1 cellular context compared by ENCODE assay signal in genomic region chr22:38704568-38705234, GRCh38.
TF ChIP-seq lines count a peak whose summit lies in the region.

No MANE protein-coding gene starts in this region.

TF ChIP-seq in K562, 482 proteins besides CTCF, POLR2A, EP300 and RAD21 (continued from another document):
- TF ChIP-seq RERE (CRISPR knock-in tag; IDR thresholded peaks at IDR 0.05; ENCODE audit: borderline replicate concordance) = no peak
- no peak for TF ChIP-seq ZNF740 (CRISPR knock-in tag; IDR thresholded peaks at IDR 0.05)
- TF ChIP-seq ZNF740 (tag; IDR thresholded peaks at IDR 0.05) = 0 out of 4 replicates have a peak, but pooled peaks of 1 of the 2 experiments have one; percentile 44
- peak; percentile 9 for TF ChIP-seq PHF20 (IDR thresholded peaks at IDR 0.05; ENCODE audit: partially characterized antibody)
- TF ChIP-seq TCF15 (CRISPR knock-in tag; IDR thresholded peaks at IDR 0.05) = no peak
- no peak for TF ChIP-seq BMI1 (IDR thresholded peaks at IDR 0.05; ENCODE audit: low read length)
- TF ChIP-seq CUX1 (CRISPR knock-in tag; IDR thresholded peaks at IDR 0.05) = no peak
- TF ChIP-seq ZNF79 (CRISPR knock-in tag; IDR thresholded peaks at IDR 0.05; ENCODE audit: low read depth) = no peak
- no peak for TF ChIP-seq DEAF1 (CRISPR knock-in tag; IDR thresholded peaks at IDR 0.05)
- TF ChIP-seq HDAC8 (tag; IDR thresholded peaks at IDR 0.05) = no peak
- TF ChIP-seq GTF2A2 (tag; IDR thresholded peaks at IDR 0.05) = 0 out of 2 replicates have a peak, but pooled peaks have one; percentile 28
- TF ChIP-seq RAD51 (IDR thresholded peaks at IDR 0.05; ENCODE audit: borderline replicate concordance, low read depth) = no peak
- no peak for TF ChIP-seq KLF10 (CRISPR knock-in tag; IDR thresholded peaks at IDR 0.05)
- TF ChIP-seq MYNN (IDR thresholded peaks at IDR 0.05) = no peak
- no peak for TF ChIP-seq MYNN (CRISPR knock-in tag; IDR thresholded peaks at IDR 0.05)
- TF ChIP-seq ZKSCAN3 (CRISPR knock-in tag; IDR thresholded peaks at IDR 0.05) = no peak
- TF ChIP-seq ZNF143 (CRISPR knock-in tag; IDR thresholded peaks at IDR 0.05) = no peak
- TF ChIP-seq GTF2F1 (IDR thresholded peaks at IDR 0.05; ENCODE audit: low read depth, low read length) = no peak
- 0 out of 2 replicates have a peak, but pooled peaks have one; percentile 55 for TF ChIP-seq ZNF395 (CRISPR knock-in tag; IDR thresholded peaks at IDR 0.05)
- no peak for TF ChIP-seq RBM17 (IDR thresholded peaks at IDR 0.05; ENCODE audit: borderline replicate concordance, low read depth, low read length)
- no peak for TF ChIP-seq KLF1 (tag; IDR thresholded peaks at IDR 0.05)
- TF ChIP-seq PHF21A (IDR thresholded peaks at IDR 0.05; ENCODE audit: borderline replicate concordance, low read depth) = no peak
- no peak for TF ChIP-seq DDX20 (tag; IDR thresholded peaks at IDR 0.05; ENCODE audit: low read depth)
- no peak for TF ChIP-seq RBM14 (IDR thresholded peaks at IDR 0.05; ENCODE audit: borderline replicate concordance, insufficient read depth, low read depth, low read length)
- TF ChIP-seq ZNF586 (CRISPR knock-in tag; conservative IDR thresholded peaks at IDR 0.05) = no peak
- TF ChIP-seq ZNF197 (CRISPR knock-in tag; IDR thresholded peaks at IDR 0.05; ENCODE audit: low read depth) = no peak
- no peak for TF ChIP-seq NR2C1 (IDR thresholded peaks at IDR 0.05)
- no peak for TF ChIP-seq NR2C1 (tag; IDR thresholded peaks at IDR 0.05)
- TF ChIP-seq MITF (IDR thresholded peaks at IDR 0.05) = no peak
- TF ChIP-seq HNRNPH1 (optimal IDR thresholded peaks at IDR 0.05; ENCODE audit: low read depth, low read length) = no peak
- TF ChIP-seq ETV6 (IDR thresholded peaks at IDR 0.05; ENCODE audit: borderline replicate concordance in 1 of 2, low read depth in 2 of 2, low read length in 1 of 2) = no peak
- TF ChIP-seq ETV6 (CRISPR knock-in tag; IDR thresholded peaks at IDR 0.05; ENCODE audit: borderline replicate concordance) = no peak
- TF ChIP-seq BRD9 (IDR thresholded peaks at IDR 0.05; ENCODE audit: low read depth, partially characterized antibody) = peak; percentile 75
- TF ChIP-seq YY1 (IDR thresholded peaks at IDR 0.05; ENCODE audit: borderline replicate concordance in 1 of 3, control insufficient read depth in 1 of 3, extremely low read depth in 1 of 3, insufficient read depth in 3 of 3, insufficient read length in 1 of 3, insufficient replicate concordance in 2 of 3, low read depth in 1 of 3, low read length in 2 of 3) = no peak
- no peak for TF ChIP-seq ZBTB17 (CRISPR knock-in tag; IDR thresholded peaks at IDR 0.05)
- TF ChIP-seq MAFG (tag; conservative IDR thresholded peaks at IDR 0.05) = 0 out of 2 replicates have a peak, but pooled peaks have one; percentile 38
- no peak for TF ChIP-seq MTA1 (IDR thresholded peaks at IDR 0.05; ENCODE audit: borderline replicate concordance)
- TF ChIP-seq ZHX1 (conservative IDR thresholded peaks at IDR 0.05; ENCODE audit: low read length) = no peak
- TF ChIP-seq ATF7 (IDR thresholded peaks at IDR 0.05) = no peak
